12 cellular contexts compared by ENCODE assay signal in genomic region chr7:74042746-74043522, GRCh38. TPM values are rescaled to one million over a fixed set of nuclear protein-coding genes. Genes with fewer than 3 reads are reported as not detected.
DNase-seq lines count a peak whose midpoint lies in the region; ATAC-seq and TF ChIP-seq lines count a peak whose summit lies in the region.
"Had no signal": no experiment of that assay in that cellular context is flagged by ENCODE, and none has a peak within 500 bp of the region (broad histone marks: within the 10 kb centered on the region; RNA-seq: fewer than 3 reads in every experiment).

No MANE protein-coding gene starts in this region.

- no peak for ATAC-seq in HG03097 (IDR thresholded peaks at IDR 0.05; ENCODE audit: low FRiP score, unreplicated experiment)
- no peak for ATAC-seq in naive thymus-derived CD4-positive, alpha-beta T cell
- ATAC-seq: activated CD4-positive, alpha-beta T cell treated with anti-CD3 and anti-CD28 coated beads for 36 hours had no signal

- no peaks in the 10 kb centered on the region for H3K36me3 ChIP-seq in BLaER1
- H3K36me3 ChIP-seq in naive thymus-derived CD4-positive, alpha-beta T cell (ENCODE audit: control insufficient read depth in 2 of 3, insufficient read depth in 3 of 3, low read length in 3 of 3): no peaks in the 10 kb centered on the region

- no peak overlapping the region for H3K9ac ChIP-seq in BLaER1

- H3K4me3 Mint-ChIP-seq in naive thymus-derived CD4-positive, alpha-beta T cell: no peak overlapping the region
- H3K4me3 Mint-ChIP-seq: activated CD4-positive, alpha-beta T cell treated with anti-CD3 and anti-CD28 coated beads for 36 hours had no signal

- H3K27ac Mint-ChIP-seq in naive thymus-derived CD4-positive, alpha-beta T cell: no peak overlapping the region
- H3K27ac Mint-ChIP-seq: activated CD4-positive, alpha-beta T cell treated with anti-CD3 and anti-CD28 coated beads for 36 hours had no signal

- H3K4me2 ChIP-seq in BLaER1: peak overlapping the region; percentile 13; the same call in 1 of the 2 replicates

- peaks cover 32% of the 10 kb centered on the region for H3K4me1 ChIP-seq in BLaER1
- H3K4me1 ChIP-seq in naive thymus-derived CD4-positive, alpha-beta T cell (ENCODE audit: control insufficient read depth in 2 of 2, insufficient read depth in 2 of 2, low read length in 2 of 2): no peaks in the 10 kb centered on the region

- no peaks in the 10 kb centered on the region for H3K36me3 Mint-ChIP-seq in naive thymus-derived CD4-positive, alpha-beta T cell

- peaks cover 0 to 4% (median 0%) of the 10 kb centered on the region in 5 donors for H3K27me3 Mint-ChIP-seq in naive thymus-derived CD4-positive, alpha-beta T cell
- H3K27me3 Mint-ChIP-seq: activated CD4-positive, alpha-beta T cell treated with anti-CD3 and anti-CD28 coated beads for 36 hours had no signal

- peak; percentile 14 for DNase-seq in NCI-H146 treated with DMSO at 0.1 percent for 48 hours (lab: John Stamatoyannopoulos, UW; ENCODE audit: unreplicated experiment)
- DNase-seq in fibroblast of the aortic adventitia (ENCODE audit: low read depth): peak; percentile 37
- DNase-seq in posterior cingulate gyrus: peak in 6 of 10 donors; percentile 39 to 93 (median 69)
- no peak for DNase-seq in SIG-M5 (lab: John Stamatoyannopoulos, UW)
- no peak for DNase-seq in foreskin fibroblast
- DNase-seq in naive thymus-derived CD4-positive, alpha-beta T cell: no peak
- DNase-seq: activated CD4-positive, alpha-beta T cell treated with anti-CD3 and anti-CD28 coated beads for 36 hours; cortex of kidney; NCI-H524 treated with DMSO at 0.1 percent for 48 hours had no signal

- POLR2A ChIA-PET in naive thymus-derived CD4-positive, alpha-beta T cell (lab: Charles Lee): no interaction called here

- no peaks in the 10 kb centered on the region for H3K4me1 Mint-ChIP-seq in naive thymus-derived CD4-positive, alpha-beta T cell
- H3K4me1 Mint-ChIP-seq: activated CD4-positive, alpha-beta T cell treated with anti-CD3 and anti-CD28 coated beads for 36 hours had no signal

- CTCF ChIA-PET in naive thymus-derived CD4-positive, alpha-beta T cell (lab: Charles Lee): no interaction called here

- H3K4me3 ChIP-seq in BLaER1: no peak overlapping the region
- H3K4me3 ChIP-seq in fibroblast of the aortic adventitia (ENCODE audit: low read depth, low read length): no peak overlapping the region
- H3K4me3 ChIP-seq in foreskin fibroblast (ENCODE audit: low read depth in 1 of 2, low read length in 2 of 2): no peak overlapping the region
- H3K4me3 ChIP-seq in naive thymus-derived CD4-positive, alpha-beta T cell (ENCODE audit: low read length): no peak overlapping the region

- H3K9me3 Mint-ChIP-seq in naive thymus-derived CD4-positive, alpha-beta T cell: no peaks in the 10 kb centered on the region

- no peak overlapping the region for H3K27ac ChIP-seq in BLaER1
- H3K27ac ChIP-seq in naive thymus-derived CD4-positive, alpha-beta T cell (ENCODE audit: low read depth, low read length): no peak overlapping the region

- TF ChIP-seq CTCF in fibroblast of the aortic adventitia (IDR thresholded peaks at IDR 0.05; ENCODE audit: insufficient read depth, low read length) (no peak), foreskin fibroblast (IDR thresholded peaks at IDR 0.05; ENCODE audit: low read depth, low read length) (no peak)

- no peaks in the 10 kb centered on the region for H3K9me3 ChIP-seq in BLaER1
- no peaks in the 10 kb centered on the region for H3K9me3 ChIP-seq in naive thymus-derived CD4-positive, alpha-beta T cell (ENCODE audit: control insufficient read depth in 2 of 3, low read length in 3 of 3)

- H4K20me1 ChIP-seq in BLaER1: no peaks in the 10 kb centered on the region

- intact Hi-C loops in posterior cingulate gyrus (cut with DNase I): no loop called here
- intact Hi-C loops in naive thymus-derived CD4-positive, alpha-beta T cell (cut with micrococcal nuclease): no loop called here

- no peaks in the 10 kb centered on the region for H3K27me3 ChIP-seq in BLaER1
- H3K27me3 ChIP-seq in naive thymus-derived CD4-positive, alpha-beta T cell (ENCODE audit: control insufficient read depth in 2 of 2, insufficient read depth in 2 of 2, low read length in 2 of 2): no peaks in the 10 kb centered on the region

RNA-seq across cellular contexts. Expression of gene ELN, which starts 15.0 kb away (rescaled TPM):
- total RNA-seq in fibroblast of the aortic adventitia (ENCODE audit: low replicate concordance): 22.3 and 101 TPM in 2 replicates
- under 1 TPM in 3 of 5 experiments, not detected in 2; 0.11 to 0.67 (median 0.66) TPM for total RNA-seq in naive thymus-derived CD4-positive, alpha-beta T cell
- not detected for polyA plus RNA-seq in naive thymus-derived CD4-positive, alpha-beta T cell
- total RNA-seq: activated CD4-positive, alpha-beta T cell treated with anti-CD3 and anti-CD28 coated beads for 36 hours; MCF 10A had no signal

RNA-seq across cellular contexts. Expression of gene LIMK1, which starts 40.7 kb away (rescaled TPM):
- total RNA-seq in fibroblast of the aortic adventitia (ENCODE audit: low replicate concordance): 30.3 and 48.3 TPM in 2 replicates
- 10 to 100 TPM; 11.0 to 19.7 (median 14.1) TPM for total RNA-seq in naive thymus-derived CD4-positive, alpha-beta T cell
- 1 to 10 TPM; 2.2 to 2.9 TPM for polyA plus RNA-seq in naive thymus-derived CD4-positive, alpha-beta T cell

Comparison
In these comparisons a context has a peak if more than half of its experiments do, and no peak if none do; other contexts are left out.
1. DNase-seq: peak in NCI-H146 treated with DMSO at 0.1 percent for 48 hours (single experiment), fibroblast of the aortic adventitia (single experiment) and posterior cingulate gyrus (6 of 10); none in SIG-M5 (single experiment), foreskin fibroblast (0 of 2) and naive thymus-derived CD4-positive, alpha-beta T cell (0 of 9).
2. RNA of gene ELN, which starts 15.0 kb away (total RNA-seq): 22.3 to 101 TPM in fibroblast of the aortic adventitia; 0.11 to 0.67 TPM in naive thymus-derived CD4-positive, alpha-beta T cell; every median in the first group is over 10 times any median in the second.